9 cellular contexts compared by ENCODE assay signal in the genomic region with DNA sequence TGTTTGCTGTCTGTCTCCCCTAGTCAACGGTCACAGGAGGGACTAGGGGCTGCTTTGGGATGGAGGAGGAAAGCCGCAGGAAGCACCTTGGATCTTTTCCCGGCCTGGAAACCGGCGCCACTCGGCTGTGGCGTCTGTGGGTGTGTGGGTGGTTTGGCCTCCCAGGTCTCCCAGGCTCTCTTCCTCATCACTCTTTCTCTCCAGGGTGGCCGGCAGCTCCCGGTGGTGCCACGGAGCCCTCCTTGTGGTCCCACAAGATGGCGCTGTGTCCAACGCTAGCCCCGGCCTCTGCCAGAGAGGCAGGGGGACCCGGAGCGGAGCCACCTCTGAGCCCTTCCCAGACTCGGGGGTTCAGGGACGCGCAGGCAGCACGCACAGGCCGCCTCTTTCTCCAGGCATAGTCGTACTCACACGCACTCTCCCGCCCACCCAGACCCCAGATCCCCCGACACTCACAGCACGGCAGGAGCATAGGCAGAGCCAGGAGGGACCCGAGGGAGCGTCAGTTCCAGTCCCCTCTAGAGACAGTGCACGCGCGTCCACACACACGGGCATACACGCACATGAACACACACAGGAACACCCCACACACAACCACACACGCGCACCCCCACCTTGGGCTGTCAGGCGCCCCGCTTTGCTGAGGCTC. TPM values are rescaled to one million over a fixed set of nuclear protein-coding genes. Genes with fewer than 3 reads are reported as not detected.
DNase-seq lines count a peak whose midpoint lies in the region; ATAC-seq and TF ChIP-seq lines count a peak whose summit lies in the region.
"Had no signal": no experiment of that assay in that cellular context is flagged by ENCODE, and none has a peak within 500 bp of the region (broad histone marks: within the 10 kb centered on the region; RNA-seq: fewer than 3 reads in every experiment).

No MANE protein-coding gene starts in this region.

- no peaks in the 10 kb centered on the region for H4K20me1 ChIP-seq in OCI-LY7 (ENCODE audit: insufficient read depth, low read length)

- H3K4me1 ChIP-seq in OCI-LY7 (ENCODE audit: insufficient read depth, low read length, poor library complexity, severe bottlenecking) (peaks cover 5% of the 10 kb centered on the region), esophagus squamous epithelium (peaks cover 6 to 17% (median 11%) of the 10 kb centered on the region in 3 donors)
- no peaks in the 10 kb centered on the region for H3K4me1 ChIP-seq in naive thymus-derived CD4-positive, alpha-beta T cell (ENCODE audit: control insufficient read depth in 2 of 2, insufficient read depth in 2 of 2, low read length in 2 of 2)

- peaks cover 0 to 13% (median 0%) of the 10 kb centered on the region in 4 donors for H3K27me3 ChIP-seq in esophagus squamous epithelium
- H3K27me3 ChIP-seq in naive thymus-derived CD4-positive, alpha-beta T cell (ENCODE audit: control insufficient read depth in 2 of 2, insufficient read depth in 2 of 2, low read length in 2 of 2) = no peaks in the 10 kb centered on the region

- no peak overlapping the region for H3K4me3 ChIP-seq in OCI-LY7 (ENCODE audit: low read depth, low read length, poor library complexity, severe bottlenecking)
- peak overlapping the region in 2 of 4 donors; percentile 11 to 52 for H3K4me3 ChIP-seq in esophagus squamous epithelium
- no peak overlapping the region for H3K4me3 ChIP-seq in naive thymus-derived CD4-positive, alpha-beta T cell (ENCODE audit: low read length)

- TF ChIP-seq POLR2A in esophagus squamous epithelium (IDR thresholded peaks at IDR 0.05) = no peak

- no peak overlapping the region for H2AFZ ChIP-seq in OCI-LY7 (ENCODE audit: low read length)

- intact Hi-C loops in OCI-LY7 (cut with micrococcal nuclease; ENCODE audit: unreplicated experiment) (loop anchor here (1.0 kb wide), 1 partner anchor 368 kb away; no protein-coding TSS in a partner anchor), esophagus squamous epithelium (cut with DNase I) (loop anchor here (5.0 kb wide), 1 partner anchor 366 kb away; no protein-coding TSS in a partner anchor)
- intact Hi-C loops in naive thymus-derived CD4-positive, alpha-beta T cell (cut with micrococcal nuclease) = loop anchor here (1.0 to 5.0 kb wide), 5 partner anchors 49 to 689 kb away; no protein-coding TSS in a partner anchor

- peaks cover 3% of the 10 kb centered on the region; the same call in 1 of the 2 replicates for H3K27me3 Mint-ChIP-seq in HFFc6 (ENCODE audit: insufficient read depth)
- H3K27me3 Mint-ChIP-seq in naive thymus-derived CD4-positive, alpha-beta T cell = peaks cover 0 to 7% (median 0%) of the 10 kb centered on the region in 5 donors

- H3K9me2 ChIP-seq in OCI-LY7 (ENCODE audit: insufficient read depth, low read length) = no peaks in the 10 kb centered on the region

- CTCF ChIA-PET in OCI-LY7 (lab: Charles Lee; ENCODE audit: unreplicated experiment) = interaction anchor here (0.7 to 0.9 kb wide), 2 partner anchors 9 to 368 kb away, joined by 4 read pairs; no protein-coding TSS in a partner anchor
- CTCF ChIA-PET in naive thymus-derived CD4-positive, alpha-beta T cell (lab: Charles Lee) = interaction anchor here (1.0 kb wide), 1 partner anchor 366 kb away, joined by 3 read pairs; no protein-coding TSS in a partner anchor

- H3K27ac ChIP-seq in C4-2B (no peak overlapping the region), OCI-LY7 (ENCODE audit: low read depth, low read length, poor library complexity, severe bottlenecking) (no peak overlapping the region), esophagus squamous epithelium (no peak overlapping the region)
- no peak overlapping the region for H3K27ac ChIP-seq in naive thymus-derived CD4-positive, alpha-beta T cell (ENCODE audit: low read depth, low read length)

- 26% methylated on average over 11 of the region's 36 CpGs; no CpG with 5 or more reads in 1 of the 2 donors for WGBS in esophagus squamous epithelium, 2 donors

- peak overlapping the region; percentile 78; the same call in 1 of the 2 replicates for H3K4me3 Mint-ChIP-seq in HFFc6
- H3K4me3 Mint-ChIP-seq in naive thymus-derived CD4-positive, alpha-beta T cell = peak overlapping the region in 8 of 10 donors; percentile 39 to 74 (median 68)

- POLR2A ChIA-PET in OCI-LY7 (lab: Charles Lee) = no interaction called here
- POLR2A ChIA-PET in naive thymus-derived CD4-positive, alpha-beta T cell (lab: Charles Lee) = no interaction called here

- H3K9me3 ChIP-seq in OCI-LY7 (ENCODE audit: low read length) (no peaks in the 10 kb centered on the region), esophagus squamous epithelium (no peaks in the 10 kb centered on the region)
- H3K9me3 ChIP-seq in naive thymus-derived CD4-positive, alpha-beta T cell (ENCODE audit: control insufficient read depth in 2 of 3, low read length in 3 of 3) = no peaks in the 10 kb centered on the region

- no TSS peak for BruUV-seq in OCI-LY7 (replicated peaks; lab: Mats Ljungman, UMichigan)

- peak overlapping the region; percentile 87 for H3K27ac Mint-ChIP-seq in HFFc6
- peak overlapping the region in 2 of 9 donors; percentile 14 to 67 for H3K27ac Mint-ChIP-seq in naive thymus-derived CD4-positive, alpha-beta T cell
- H3K27ac Mint-ChIP-seq: IgD-negative memory B cell had no signal

- H3K36me3 ChIP-seq in OCI-LY7 (ENCODE audit: insufficient read depth, low read length) = no peaks in the 10 kb centered on the region
- no peaks in the 10 kb centered on the region for H3K36me3 ChIP-seq in esophagus squamous epithelium
- H3K36me3 ChIP-seq in naive thymus-derived CD4-positive, alpha-beta T cell (ENCODE audit: control insufficient read depth in 2 of 3, insufficient read depth in 3 of 3, low read length in 3 of 3) = no peaks in the 10 kb centered on the region

- H3K9me3 Mint-ChIP-seq in HFFc6 = no peaks in the 10 kb centered on the region
- no peaks in the 10 kb centered on the region for H3K9me3 Mint-ChIP-seq in naive thymus-derived CD4-positive, alpha-beta T cell
- H3K9me3 Mint-ChIP-seq: IgD-negative memory B cell had no signal

- peak; percentile 76 for TF ChIP-seq CTCF in C4-2B (conservative IDR thresholded peaks at IDR 0.05)
- TF ChIP-seq CTCF in HFFc6 (IDR thresholded peaks at IDR 0.05) = peak; percentile 89
- peak; percentile 74 for TF ChIP-seq CTCF in OCI-LY7 (conservative IDR thresholded peaks at IDR 0.05; ENCODE audit: low read length)
- TF ChIP-seq CTCF in esophagus squamous epithelium (IDR thresholded peaks at IDR 0.05) = peak; percentile 26 to 75 (median 65)

- peak; percentile 81 for ATAC-seq in naive thymus-derived CD4-positive, alpha-beta T cell
- ATAC-seq in HG02588 (IDR thresholded peaks at IDR 0.05; ENCODE audit: unreplicated experiment) = no peak

- no peaks in the 10 kb centered on the region; the same call in 1 of the 2 replicates for H3K4me1 Mint-ChIP-seq in HFFc6 (ENCODE audit: low read depth)
- peaks cover 0 to 13% (median 6%) of the 10 kb centered on the region in 7 donors for H3K4me1 Mint-ChIP-seq in naive thymus-derived CD4-positive, alpha-beta T cell

- H3K36me3 Mint-ChIP-seq in HFFc6 (ENCODE audit: low read depth) = no peaks in the 10 kb centered on the region
- no peaks in the 10 kb centered on the region for H3K36me3 Mint-ChIP-seq in naive thymus-derived CD4-positive, alpha-beta T cell
- H3K36me3 Mint-ChIP-seq: IgD-negative memory B cell had no signal

- H3K79me2 ChIP-seq in OCI-LY7 (ENCODE audit: insufficient read depth, low read depth, low read length) = no peaks in the 10 kb centered on the region

- DNase-seq in HFFc6 = peak; percentile 65
- peak; percentile 63 for DNase-seq in OCI-LY7 (ENCODE audit: low spot score)
- DNase-seq in activated T-cell treated with anti-CD3 and anti-CD28 coated beads, Interleukin-2, amount 50 U/mL, for 1 hour = peak; percentile 73
- no peak for DNase-seq in esophagus squamous epithelium (lab: John Stamatoyannopoulos, UW)
- peak; percentile 42 to 75 (median 60) for DNase-seq in naive thymus-derived CD4-positive, alpha-beta T cell
- peak; percentile 24 to 46 for DNase-seq in stimulated activated CD8-positive, alpha-beta memory T cell treated with anti-CD3 and anti-CD28 coated beads, Interleukin-7, amount 100 ng/mL, for 4 hours (ENCODE audit: low read depth in 2 of 2)

- no peak overlapping the region for H3K4me2 ChIP-seq in OCI-LY7 (ENCODE audit: low read length)

RNA-seq across cellular contexts. Expression of gene CDCP2, which starts 31.2 kb away (rescaled TPM):
- not detected for total RNA-seq in HFFc6 (2021; fragmentation: NEBNext Ultra II Directional; extraction: Animal tissue kit (Norgen Biotek cat#: 25700))
- total RNA-seq in OCI-LY7 (2014; rRNA removed; shearing (Covaris generic)) = 0.09 TPM in 1 of 2 replicates, not detected in the other
- 0.26 TPM in 1 of 2 replicates, not detected in the other for total RNA-seq in OCI-LY7 (2022)
- total RNA-seq in esophagus squamous epithelium = under 1 TPM in 1 of 4 donors, not detected in 3; 0.19 TPM
- under 1 TPM in 2 of 5 experiments, not detected in 3; 0.22 to 0.30 TPM for total RNA-seq in naive thymus-derived CD4-positive, alpha-beta T cell
- not detected for polyA plus RNA-seq in naive thymus-derived CD4-positive, alpha-beta T cell
- polyA plus RNA-seq: IgD-negative memory B cell had no signal
